ENCODE assay signal across 1 cellular context in genomic region chr2:96188821-96189526, GRCh38.
TF ChIP-seq lines count a peak whose summit lies in the region.

No MANE protein-coding gene starts in this region.

TF ChIP-seq in K562, 482 proteins besides CTCF, POLR2A, EP300 and RAD21 (continued from another document and continues in another):
- TF ChIP-seq CLOCK (CRISPR knock-in tag; IDR thresholded peaks at IDR 0.05; ENCODE audit: borderline replicate concordance) (no peak), ZNF507 (tag; conservative IDR thresholded peaks at IDR 0.05) (no peak), FOS (IDR thresholded peaks at IDR 0.05; ENCODE audit: extremely low read depth, insufficient read length) (no peak), ZNF586 (CRISPR knock-in tag; conservative IDR thresholded peaks at IDR 0.05) (no peak), NR0B1 (IDR thresholded peaks at IDR 0.05; ENCODE audit: partially characterized antibody) (no peak), IFI16 (CRISPR knock-in tag; IDR thresholded peaks at IDR 0.05) (no peak), HEY1 (CRISPR knock-in tag; IDR thresholded peaks at IDR 0.05; ENCODE audit: borderline replicate concordance) (no peak), ZHX1 (conservative IDR thresholded peaks at IDR 0.05; ENCODE audit: low read length) (no peak), ZBTB5 (IDR thresholded peaks at IDR 0.05) (no peak), HDAC3 (IDR thresholded peaks at IDR 0.05; ENCODE audit: borderline replicate concordance, partially characterized antibody) (no peak), POLR2AphosphoS5 (IDR thresholded peaks at IDR 0.05; ENCODE audit: control insufficient read depth, insufficient read depth, low read depth, low read length) (no peak), PHF21A (IDR thresholded peaks at IDR 0.05; ENCODE audit: borderline replicate concordance, low read depth) (no peak), SMAD1 (IDR thresholded peaks at IDR 0.05; ENCODE audit: low read depth, low read length, partially characterized antibody) (no peak), POLR2H (tag; IDR thresholded peaks at IDR 0.05; ENCODE audit: low read depth) (no peak), TFAM (CRISPR knock-in tag; conservative IDR thresholded peaks at IDR 0.05) (no peak), MTF1 (CRISPR knock-in tag; IDR thresholded peaks at IDR 0.05; ENCODE audit: borderline replicate concordance) (no peak), MNT (conservative IDR thresholded peaks at IDR 0.05) (no peak), DDX20 (tag; IDR thresholded peaks at IDR 0.05; ENCODE audit: low read depth) (no peak), SETDB1 (IDR thresholded peaks at IDR 0.05; ENCODE audit: low read length) (no peak), KLF10 (CRISPR knock-in tag; IDR thresholded peaks at IDR 0.05) (no peak), KAT7 (CRISPR knock-in tag; IDR thresholded peaks at IDR 0.05; ENCODE audit: borderline replicate concordance) (no peak), FOXP4 (CRISPR knock-in tag; IDR thresholded peaks at IDR 0.05; ENCODE audit: borderline replicate concordance) (no peak), GATAD2B (IDR thresholded peaks at IDR 0.05; ENCODE audit: borderline replicate concordance) (no peak), HBP1 (CRISPR knock-in tag; IDR thresholded peaks at IDR 0.05) (no peak), ELF2 (CRISPR knock-in tag; IDR thresholded peaks at IDR 0.05) (no peak), HNRNPK (IDR thresholded peaks at IDR 0.05; ENCODE audit: low read depth, low read length, poor library complexity, severe bottlenecking) (no peak), HLTF (IDR thresholded peaks at IDR 0.05) (no peak), FOXK1 (CRISPR knock-in tag; IDR thresholded peaks at IDR 0.05; ENCODE audit: borderline replicate concordance) (no peak), NUFIP1 (IDR thresholded peaks at IDR 0.05; ENCODE audit: partially characterized antibody) (no peak), CBFB (CRISPR knock-in tag; IDR thresholded peaks at IDR 0.05) (no peak), ZNF655 (CRISPR knock-in tag; IDR thresholded peaks at IDR 0.05) (no peak), NR2C2 (CRISPR knock-in tag; IDR thresholded peaks at IDR 0.05) (no peak), NR2C2 (tag; IDR thresholded peaks at IDR 0.05) (0 out of 2 replicates have a peak, but pooled peaks have one; percentile 24), MBD1 (CRISPR knock-in tag; IDR thresholded peaks at IDR 0.05) (no peak), ID3 (CRISPR knock-in tag; IDR thresholded peaks at IDR 0.05) (no peak), ID3 (tag; IDR thresholded peaks at IDR 0.05) (no peak), PRDM10 (IDR thresholded peaks at IDR 0.05; ENCODE audit: partially characterized antibody) (peak; percentile 29)
